8 cellular contexts compared by ENCODE assay signal in the genomic region with DNA sequence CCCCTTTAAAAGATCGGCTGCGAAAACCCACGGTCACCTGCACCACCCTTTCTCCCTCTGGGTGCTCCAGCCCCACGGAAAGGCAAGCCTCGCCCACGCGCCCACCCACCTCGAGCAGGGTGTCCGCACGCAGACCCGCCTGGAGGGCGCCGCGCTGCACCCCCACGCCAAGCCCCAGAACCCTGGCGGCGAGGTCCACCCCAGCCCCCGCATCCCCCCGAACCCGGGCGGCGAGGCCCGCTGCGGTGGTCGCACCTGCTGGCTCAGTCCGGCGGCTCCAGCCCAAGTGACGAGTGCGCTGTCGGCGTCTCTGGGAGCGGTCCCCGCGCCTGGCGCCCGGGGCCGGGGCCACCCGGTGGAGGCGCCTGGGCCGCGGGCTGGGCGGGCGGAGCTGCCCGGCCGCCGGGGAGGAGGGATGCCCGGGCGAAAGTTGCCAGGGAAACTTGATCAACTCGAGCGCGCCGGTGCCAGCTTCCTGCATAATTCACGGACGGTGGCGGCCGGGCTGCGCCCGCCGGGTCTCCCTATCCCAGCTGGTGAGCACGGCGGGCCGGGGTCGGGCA. TPM values are rescaled to one million over a fixed set of nuclear protein-coding genes. Genes with fewer than 3 reads are reported as not detected.
DNase-seq lines count a peak whose midpoint lies in the region; ATAC-seq and TF ChIP-seq lines count a peak whose summit lies in the region.

No MANE protein-coding gene starts in this region.

- H3K27me3 ChIP-seq in H7 (ENCODE audit: control insufficient read depth, insufficient read depth, low read length) (peaks cover 11% of the 10 kb centered on the region), SJSA1 (replicated peaks) (no peaks in the 10 kb centered on the region), hepatocyte (no peaks in the 10 kb centered on the region)

- peak overlapping the region; percentile 91 for H3K4me2 ChIP-seq in hepatocyte

- H3K27ac ChIP-seq in SJSA1 (no peak overlapping the region), hepatocyte (peak overlapping the region; percentile 56)

- H3K4me3 ChIP-seq in H7 (ENCODE audit: insufficient read depth, low read depth, low read length) = peak overlapping the region; percentile 92
- peak overlapping the region; percentile 65 for H3K4me3 ChIP-seq in SJSA1
- H3K4me3 ChIP-seq in hepatocyte = peak overlapping the region; percentile 93
- peak overlapping the region; percentile 29 for H3K4me3 ChIP-seq in skeletal muscle cell (ENCODE audit: low read depth, low read length)

- WGBS in hepatocyte (ENCODE audit: low lambda C conversion rate, missing lambda C conversion rate) = 2% methylated on average over 45 of the region's 63 CpGs

- no peaks in the 10 kb centered on the region for H3K36me3 ChIP-seq in H7 (replicated peaks; ENCODE audit: control insufficient read depth, insufficient read depth, low read length)
- no peaks in the 10 kb centered on the region for H3K36me3 ChIP-seq in SJSA1
- no peaks in the 10 kb centered on the region for H3K36me3 ChIP-seq in hepatocyte (replicated peaks; ENCODE audit: insufficient read depth, low read depth)

- H2AFZ ChIP-seq in hepatocyte = no peak overlapping the region

- peaks cover 51% of the 10 kb centered on the region for H3K79me2 ChIP-seq in hepatocyte

- no peaks in the 10 kb centered on the region for H3K9me2 ChIP-seq in hepatocyte (replicated peaks; ENCODE audit: insufficient read depth)

- H3K4me1 ChIP-seq in SJSA1 (replicated peaks) = peaks cover 16% of the 10 kb centered on the region
- peaks cover 35% of the 10 kb centered on the region for H3K4me1 ChIP-seq in hepatocyte (ENCODE audit: insufficient read depth)

- TF ChIP-seq CTCF in hepatocyte (IDR thresholded peaks at IDR 0.05; ENCODE audit: poor library complexity) = no peak

- DNase-seq in H7 (peak; percentile 78), SJSA1 (ENCODE audit: low read depth in 1 of 2, low spot score in 2 of 2) (no peak), hepatocyte (ENCODE audit: low spot score) (peak; percentile 62), skeletal muscle cell (ENCODE audit: low read depth) (no peak), NCI-H2029 (lab: John Stamatoyannopoulos, UW) (no peak), Right ventricle myocardium inferior (ENCODE audit: missing footprints) (no peak)

- intact Hi-C loops in Right ventricle myocardium inferior (cut with DNase I) = no loop called here

- ATAC-seq in HG02571 (IDR thresholded peaks at IDR 0.05; ENCODE audit: unreplicated experiment) (no peak), GM18861 (IDR thresholded peaks at IDR 0.05; ENCODE audit: unreplicated experiment) (no peak), Right ventricle myocardium inferior (no peak)

- no peaks in the 10 kb centered on the region for H4K20me1 ChIP-seq in hepatocyte (ENCODE audit: insufficient read depth, poor library complexity, severe bottlenecking)

- no peaks in the 10 kb centered on the region for H3K9me3 ChIP-seq in SJSA1 (replicated peaks)
- H3K9me3 ChIP-seq in hepatocyte (ENCODE audit: low read depth) = no peaks in the 10 kb centered on the region

RNA-seq across cellular contexts. Expression of a gene that starts 1.1 kb away (rescaled TPM):
- total RNA-seq in H7 (2014; rRNA removed; shearing (Covaris generic)) = 9.7 and 14.8 TPM in 2 replicates
- 3.3 and 10.7 TPM in 2 replicates for total RNA-seq in SJSA1 (2014; rRNA removed; shearing (Covaris generic))
- total RNA-seq in hepatocyte (11.9 and 17.3 TPM in 2 replicates), Right ventricle myocardium inferior (0.03 TPM)
- 18.2 and 20.7 TPM in 2 replicates for polyA plus RNA-seq in hepatocyte

Comparison
In these comparisons a context has a peak if more than half of its experiments do, and no peak if none do; other contexts are left out.
1. DNase-seq: peak in H7 (single experiment) and hepatocyte (single experiment); none in SJSA1 (0 of 2), skeletal muscle cell (single experiment), NCI-H2029 (single experiment) and Right ventricle myocardium inferior (single experiment).
2. H3K4me3 ChIP-seq: peak in every context shown above with its lines; median percentile 93 in hepatocyte; 92 in H7; 65 in SJSA1; 29 in skeletal muscle cell.